In genomic region chr21:46118871-46119564, GRCh38 we compare ENCODE assay signal across 17 cellular contexts. TPM values are rescaled to one million over a fixed set of nuclear protein-coding genes. Genes with fewer than 3 reads are reported as not detected.
DNase-seq lines count a peak whose midpoint lies in the region; ATAC-seq, FAIRE-seq and TF ChIP-seq lines count a peak whose summit lies in the region.
"Had no signal": no experiment of that assay in that cellular context is flagged by ENCODE, and none has a peak within 500 bp of the region (broad histone marks: within the 10 kb centered on the region; RNA-seq: fewer than 3 reads in every experiment).

No MANE protein-coding gene starts in this region.

- no peak overlapping the region for H3K9ac ChIP-seq in Karpas-422 (ENCODE audit: low read length)
- H3K9ac ChIP-seq: parathyroid adenoma had no signal

- no peak for FAIRE-seq in small intestine (lab: Jason Lieb, UNC)
- FAIRE-seq: H1 had no signal

- no peak overlapping the region for H2AFZ ChIP-seq in Karpas-422 (ENCODE audit: low read length)
- H2AFZ ChIP-seq: parathyroid adenoma had no signal

- H3K9me3 ChIP-seq in right atrium auricular region: peaks cover 0 to 6% of the 10 kb centered on the region in 2 donors
- H3K9me3 ChIP-seq in aorta (ENCODE audit: control insufficient read depth, low read length): no peaks in the 10 kb centered on the region
- no peaks in the 10 kb centered on the region for H3K9me3 ChIP-seq in Karpas-422 (ENCODE audit: low read length)
- H3K9me3 ChIP-seq in small intestine (ENCODE audit: control insufficient read depth, low read depth): no peaks in the 10 kb centered on the region

- H3K36me3 ChIP-seq in right atrium auricular region (peaks cover 92% of the 10 kb centered on the region), aorta (ENCODE audit: control insufficient read depth in 1 of 2, insufficient read depth in 2 of 2, low read length in 1 of 2) (peaks cover 18 to 42% of the 10 kb centered on the region in 2 donors), Karpas-422 (ENCODE audit: insufficient read depth, low read length) (no peaks in the 10 kb centered on the region), small intestine (ENCODE audit: control insufficient read depth in 2 of 2, insufficient read depth in 2 of 2, low read length in 2 of 2) (peaks cover 0 to 2% of the 10 kb centered on the region in 2 donors)

- H3K4me3 ChIP-seq in right atrium auricular region (no peak overlapping the region), aorta (ENCODE audit: low read length in 2 of 2) (no peak overlapping the region), Karpas-422 (ENCODE audit: low read length) (no peak overlapping the region), small intestine (ENCODE audit: low read depth in 1 of 2, low read length in 2 of 2) (no peak overlapping the region)

- no peaks in the 10 kb centered on the region for H3K27me3 ChIP-seq in right atrium auricular region
- H3K27me3 ChIP-seq in aorta (ENCODE audit: control insufficient read depth in 1 of 2, insufficient read depth in 2 of 2, low read length in 1 of 2): no peaks in the 10 kb centered on the region
- no peaks in the 10 kb centered on the region for H3K27me3 ChIP-seq in Karpas-422 (ENCODE audit: low read length)
- no peaks in the 10 kb centered on the region for H3K27me3 ChIP-seq in small intestine (ENCODE audit: control insufficient read depth in 2 of 2, insufficient read depth in 2 of 2, low read length in 2 of 2)

- no peak overlapping the region for H3K27ac Mint-ChIP-seq in endothelial cell (ENCODE audit: unreplicated experiment)
- no peak overlapping the region for H3K27ac Mint-ChIP-seq in natural killer cell
- H3K27ac Mint-ChIP-seq: stimulated activated memory B cell treated with anti-CD40 and anti-IgM and Interleukin-4, amounts not matched to agents 10 μg/mL and 1 μg/mL and 100 μg/mL, for 72 hours had no signal

- no peak overlapping the region for H3K27ac ChIP-seq in right atrium auricular region
- H3K27ac ChIP-seq in aorta (ENCODE audit: low read depth in 1 of 2, low read length in 2 of 2): no peak overlapping the region
- no peak overlapping the region for H3K27ac ChIP-seq in Karpas-422 (ENCODE audit: low read length)
- no peak overlapping the region for H3K27ac ChIP-seq in small intestine (ENCODE audit: low read depth in 1 of 2, low read length in 1 of 2)
- H3K27ac ChIP-seq: C4-2B, parathyroid adenoma had no signal

- H3K27me3 Mint-ChIP-seq in endothelial cell (ENCODE audit: unreplicated experiment): peaks cover 9% of the 10 kb centered on the region
- no peaks in the 10 kb centered on the region for H3K27me3 Mint-ChIP-seq in natural killer cell (ENCODE audit: low read depth in 2 of 2)

- TF ChIP-seq CTCF in right atrium auricular region (IDR thresholded peaks at IDR 0.05): no peak
- TF ChIP-seq CTCF in endothelial cell (IDR thresholded peaks at IDR 0.05; ENCODE audit: unreplicated experiment): no peak
- no peak for TF ChIP-seq CTCF in natural killer cell (IDR thresholded peaks at IDR 0.05)

- H3K4me3 Mint-ChIP-seq in endothelial cell (ENCODE audit: unreplicated experiment): no peak overlapping the region
- no peak overlapping the region for H3K4me3 Mint-ChIP-seq in natural killer cell
- H3K4me3 Mint-ChIP-seq: stimulated activated memory B cell treated with anti-CD40 and anti-IgM and Interleukin-4, amounts not matched to agents 10 μg/mL and 1 μg/mL and 100 μg/mL, for 72 hours had no signal

- WGBS in aorta, 2 donors: 91 to 94% methylated on average over 13 to 14 of the region's 14 CpGs
- whole genome bisulfite sequencing in small intestine, 3 donors: 76 to 92% (median 79%) methylated on average over 14 of the region's 14 CpGs

- intact Hi-C loops in cardiac septum (cut with DNase I) (no loop called here), natural killer cell (cut with micrococcal nuclease) (no loop called here), aorta (cut with DNase I) (no loop called here)

- peaks cover 32% of the 10 kb centered on the region for H3K36me3 Mint-ChIP-seq in endothelial cell (ENCODE audit: low read depth, unreplicated experiment)
- H3K36me3 Mint-ChIP-seq in natural killer cell: no peaks in the 10 kb centered on the region
- H3K36me3 Mint-ChIP-seq: stimulated activated memory B cell treated with anti-CD40 and anti-IgM and Interleukin-4, amounts not matched to agents 10 μg/mL and 1 μg/mL and 100 μg/mL, for 72 hours had no signal

- H4K20me1 ChIP-seq in Karpas-422 (ENCODE audit: insufficient read depth, low read depth, low read length): no peaks in the 10 kb centered on the region

- H3K4me2 ChIP-seq in Karpas-422 (ENCODE audit: low read depth, low read length, poor library complexity, severe bottlenecking): no peak overlapping the region

- no peak for ATAC-seq in natural killer cell
- ATAC-seq in aorta (ENCODE audit: low FRiP score): no peak
- ATAC-seq in GM19455 (IDR thresholded peaks at IDR 0.05; ENCODE audit: unreplicated experiment): no peak
- ATAC-seq: activated CD4-positive, CD25-positive, alpha-beta regulatory T cell treated with anti-CD3 and anti-CD28 coated beads, Interleukin-2, amount 50 U/mL, for 24 hours; stimulated activated memory B cell treated with anti-CD40 and anti-IgM and Interleukin-4, amounts not matched to agents 10 μg/mL and 1 μg/mL and 100 μg/mL, for 72 hours had no signal

- peak; percentile 62 for DNase-seq in cardiac septum (ENCODE audit: low spot score)
- DNase-seq in right atrium auricular region (ENCODE audit: low spot score): no peak
- peak; percentile 2 for DNase-seq in endothelial cell (ENCODE audit: low spot score)
- peak; percentile 11 for DNase-seq in natural killer cell
- DNase-seq in aorta: peak; percentile 45 to 67
- DNase-seq in Karpas-422: no peak
- DNase-seq in small intestine: no peak
- DNase-seq: caudate nucleus; mesendoderm; stimulated activated CD4-positive, alpha-beta T cell treated with anti-CD3 and anti-CD28 coated beads, Interleukin-4, amount 100 ng/mL, for 24 hours had no signal

- H3K4me1 Mint-ChIP-seq in endothelial cell (ENCODE audit: unreplicated experiment) (no peaks in the 10 kb centered on the region), natural killer cell (no peaks in the 10 kb centered on the region)
- H3K4me1 Mint-ChIP-seq: stimulated activated memory B cell treated with anti-CD40 and anti-IgM and Interleukin-4, amounts not matched to agents 10 μg/mL and 1 μg/mL and 100 μg/mL, for 72 hours had no signal

- H3K9me2 ChIP-seq in Karpas-422 (replicated peaks; ENCODE audit: insufficient read depth, low read length): no peaks in the 10 kb centered on the region

- no peaks in the 10 kb centered on the region for H3K79me2 ChIP-seq in Karpas-422 (ENCODE audit: low read length)
- H3K79me2 ChIP-seq: parathyroid adenoma had no signal

- H3K4me1 ChIP-seq in right atrium auricular region (no peaks in the 10 kb centered on the region), aorta (ENCODE audit: control insufficient read depth in 1 of 2, insufficient read depth in 2 of 2, low read length in 2 of 2) (no peaks in the 10 kb centered on the region), Karpas-422 (ENCODE audit: low read length) (no peaks in the 10 kb centered on the region), small intestine (ENCODE audit: control insufficient read depth in 2 of 2, insufficient read depth in 1 of 2, low read depth in 1 of 2, low read length in 1 of 2) (no peaks in the 10 kb centered on the region)
- H3K4me1 ChIP-seq: parathyroid adenoma had no signal

- no peaks in the 10 kb centered on the region for H3K9me3 Mint-ChIP-seq in endothelial cell (ENCODE audit: unreplicated experiment)
- H3K9me3 Mint-ChIP-seq in natural killer cell: no peaks in the 10 kb centered on the region

RNA-seq across cellular contexts. Expression of gene COL6A2, which starts 21.1 kb away (rescaled TPM):
- total RNA-seq in cardiac septum: 157 TPM
- 100 to 1,000 TPM; 249 to 252 TPM for total RNA-seq in right atrium auricular region
- 378 TPM for total RNA-seq in endothelial cell (ENCODE audit: unreplicated experiment)
- total RNA-seq in natural killer cell: 100 to 1,000 TPM in 1 of 3 donors, 10 to 100 TPM in 2; 93.9 to 110 (median 97.2) TPM
- total RNA-seq in aorta: 1,000 to 10,000 TPM; 1,386 to 1,431 TPM
- 1,000 to 10,000 TPM in 1 of 2 donors, 100 to 1,000 TPM in 1; 335 to 3,611 TPM for polyA plus RNA-seq in aorta
- total RNA-seq in Karpas-422 (2014; rRNA removed; shearing (Covaris generic); ENCODE audit: low replicate concordance): not detected in 2 replicates
- polyA plus RNA-seq in small intestine: 100 to 1,000 TPM in 1 of 3 donors, 10 to 100 TPM in 1, 1 to 10 TPM in 1; 3.8 to 159 (median 14.3) TPM

RNA-seq across cellular contexts. Expression of gene FTCD, which starts 36.4 kb away (rescaled TPM):
- total RNA-seq in cardiac septum (0.83 TPM), right atrium auricular region (under 1 TPM in 1 of 2 donors, not detected in 1; 0.24 TPM), endothelial cell (ENCODE audit: unreplicated experiment) (1.5 TPM), natural killer cell (under 1 TPM in 1 of 3 donors, not detected in 2; 0.34 TPM), aorta (1 to 10 TPM; 1.1 to 2.6 TPM)
- polyA plus RNA-seq in aorta (1 to 10 TPM in 1 of 2 donors, under 1 TPM in 1; 0.50 to 8.7 TPM), small intestine (10 to 100 TPM in 2 of 3 donors, under 1 TPM in 1; 0.31 to 55.1 (median 22.8) TPM)
- total RNA-seq in Karpas-422 (2014; rRNA removed; shearing (Covaris generic); ENCODE audit: low replicate concordance): 0.14 TPM in 1 of 2 replicates, not detected in the other
- total RNA-seq: epithelial cell of proximal tubule had no signal

Comparison
In these comparisons a context has a peak if more than half of its experiments do, and no peak if none do; other contexts are left out.
1. DNase-seq: peak in cardiac septum (single experiment), endothelial cell (single experiment), natural killer cell (single experiment) and aorta (2 of 2); none in right atrium auricular region (single experiment), Karpas-422 (single experiment) and small intestine (single experiment).
2. RNA of gene COL6A2, which starts 21.1 kb away (total RNA-seq): 1,386 to 1,431 TPM in aorta, 378 TPM in endothelial cell (single experiment), 249 to 252 TPM in right atrium auricular region, 157 TPM in cardiac septum (single experiment) and 93.9 to 110 TPM in natural killer cell; not detected in Karpas-422; every median in the first group is over 10 times any median in the second.